Comparison of ENCODE assay signal across 1 cellular context in genomic region chr12:52824741-52825410, GRCh38.
TF ChIP-seq lines count a peak whose summit lies in the region.

No MANE protein-coding gene starts in this region.

TF ChIP-seq in H1, 55 proteins besides CTCF, POLR2A, EP300 and RAD21:
- TF ChIP-seq KDM5A (IDR thresholded peaks at IDR 0.05; ENCODE audit: low read length), result no peak
- no peak for TF ChIP-seq NRF1 (IDR thresholded peaks at IDR 0.05; ENCODE audit: low read depth, low read length)
- TF ChIP-seq TAF7 (optimal IDR thresholded peaks at IDR 0.05; ENCODE audit: borderline replicate concordance, low read depth, low read length), result no peak
- TF ChIP-seq SP4 (IDR thresholded peaks at IDR 0.05; ENCODE audit: low read length), result no peak
- no peak for TF ChIP-seq RNF2 (IDR thresholded peaks at IDR 0.05; ENCODE audit: borderline replicate concordance, low read depth, low read length, missing control alignments, poor library complexity, severe bottlenecking)
- no peak for TF ChIP-seq CHD7 (IDR thresholded peaks at IDR 0.05; ENCODE audit: insufficient replicate concordance, low read length)
- no peak for TF ChIP-seq HDAC6 (IDR thresholded peaks at IDR 0.05; ENCODE audit: low read depth, low read length)
- TF ChIP-seq TAF1 (IDR thresholded peaks at IDR 0.05; ENCODE audit: low read depth, low read length), result no peak
- TF ChIP-seq RXRA (IDR thresholded peaks at IDR 0.05; ENCODE audit: insufficient read depth, low read depth, low read length), result no peak
- no peak for TF ChIP-seq BRCA1 (IDR thresholded peaks at IDR 0.05; ENCODE audit: low read depth, low read length)
